ENCODE assay signal across 27 cellular contexts in the genomic region with DNA sequence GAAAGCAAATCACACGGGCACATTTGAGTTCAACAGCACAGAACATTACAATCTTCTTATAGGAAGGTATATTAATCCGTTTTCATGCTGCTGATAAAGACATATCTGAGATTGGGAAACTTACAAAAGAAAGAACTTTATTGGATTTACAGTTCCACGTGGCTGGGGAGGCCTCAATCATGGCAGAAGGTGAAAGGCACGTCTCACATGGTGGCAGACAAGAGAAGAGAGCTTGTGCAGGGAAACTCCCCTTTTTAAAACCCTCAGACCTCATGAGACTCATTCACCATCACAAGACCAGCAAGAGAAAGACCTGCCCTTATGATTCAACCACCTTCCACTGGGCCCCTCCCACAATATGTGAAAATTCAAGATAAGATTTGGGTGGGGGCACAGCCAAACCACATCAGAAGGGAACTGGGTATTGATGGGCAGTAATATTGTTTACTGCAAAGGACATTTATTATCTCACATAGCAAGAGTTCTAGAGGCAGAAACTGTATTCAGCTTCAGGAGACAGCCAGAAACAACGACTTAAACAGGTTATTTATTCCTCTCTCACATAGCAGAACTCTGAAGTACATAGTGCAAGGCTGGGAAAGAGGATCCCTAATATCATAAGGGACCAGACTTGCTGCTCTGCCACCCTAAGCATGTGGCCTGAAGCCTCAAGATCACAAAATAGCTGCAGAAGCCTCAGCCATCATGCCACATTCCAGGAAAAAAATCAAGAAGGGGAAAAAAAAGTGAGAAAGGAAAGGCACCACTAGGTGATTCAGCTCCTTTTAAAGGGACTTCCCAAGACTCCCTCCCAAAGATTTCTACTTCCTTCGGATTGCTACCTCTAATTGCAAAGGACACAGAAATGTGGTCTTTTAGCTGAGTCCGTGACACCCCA. TPM values are rescaled to one million over a fixed set of nuclear protein-coding genes. Genes with fewer than 3 reads are reported as not detected.
DNase-seq lines count a peak whose midpoint lies in the region; ATAC-seq and TF ChIP-seq lines count a peak whose summit lies in the region.
"Had no signal": no experiment of that assay in that cellular context is flagged by ENCODE, and none has a peak within 500 bp of the region (broad histone marks: within the 10 kb centered on the region; RNA-seq: fewer than 3 reads in every experiment).

No MANE protein-coding gene starts in this region.

- no peak for TF ChIP-seq EP300 in upper lobe of left lung (IDR thresholded peaks at IDR 0.05)

- H3K4me3 ChIP-seq in CD4-positive, CD25-positive, alpha-beta regulatory T cell (ENCODE audit: low read depth, low read length), result no peak overlapping the region
- no peak overlapping the region for H3K4me3 ChIP-seq in upper lobe of left lung
- H3K4me3 ChIP-seq: GM23248, left ventricle myocardium inferior, prostate gland, SJCRH30, thoracic aorta had no signal

- H3K4me1 ChIP-seq in CD4-positive, CD25-positive, alpha-beta regulatory T cell (ENCODE audit: control insufficient read depth, insufficient read depth, low read length, poor library complexity, severe bottlenecking), result peaks cover 6% of the 10 kb centered on the region
- H3K4me1 ChIP-seq in upper lobe of left lung, result peaks cover 0 to 9% (median 5%) of the 10 kb centered on the region in 4 donors
- H3K4me1 ChIP-seq: left ventricle myocardium inferior, prostate gland, SJCRH30 had no signal

- peaks cover 4% of the 10 kb centered on the region for H3K9me3 Mint-ChIP-seq in activated CD4-positive, alpha-beta T cell treated with anti-CD3 and anti-CD28 coated beads for 36 hours (ENCODE audit: low read depth)
- H3K9me3 Mint-ChIP-seq in CD4-positive, CD25-positive, alpha-beta regulatory T cell, result peaks cover 0 to 4% (median 2%) of the 10 kb centered on the region in 7 donors
- H3K9me3 Mint-ChIP-seq in endothelial cell (ENCODE audit: unreplicated experiment), result no peaks in the 10 kb centered on the region
- H3K9me3 Mint-ChIP-seq: activated T-cell treated with anti-CD3 and anti-CD28 coated beads, Interleukin-2, amount 50 U/mL, for 4 hours had no signal

- DNase-seq in activated CD4-positive, alpha-beta T cell treated with anti-CD3 and anti-CD28 coated beads for 36 hours, result no peak
- DNase-seq in activated CD4-positive, alpha-beta T cell treated with anti-CD3 and anti-CD28 coated beads for 4 hours, result no peak
- no peak for DNase-seq in CD4-positive, CD25-positive, alpha-beta regulatory T cell
- DNase-seq in endothelial cell (ENCODE audit: low spot score) (no peak), upper lobe of left lung (no peak), NCI-H1048 (lab: John Stamatoyannopoulos, UW) (no peak)
- DNase-seq: 8988T; activated B cell treated with CpG ODN at 0.5 μM for 24 hours; activated naive CD4-positive, alpha-beta T cell treated with anti-CD3 and anti-CD28 coated beads, Interleukin-2, amount 10 ng/mL, durations not matched to agents 7 days and 5 days; activated T-cell treated with anti-CD3 and anti-CD28 coated beads, Interleukin-2, amount 50 U/mL, for 4 hours; amniotic stem cell; brain microvascular endothelial cell; GM23248; HFFc6; left ventricle myocardium inferior; mesendoderm; NCI-H1436; NCI-H82; SJCRH30; stimulated activated CD4-positive, alpha-beta T cell treated with anti-CD3 and anti-CD28 coated beads, Interleukin-4, amount 100 ng/mL, for 4 hours; stimulated activated naive CD4-positive, alpha-beta T cell had no signal

- peaks cover 3% of the 10 kb centered on the region for H3K36me3 Mint-ChIP-seq in activated CD4-positive, alpha-beta T cell treated with anti-CD3 and anti-CD28 coated beads for 36 hours (ENCODE audit: low read depth)
- no peaks in the 10 kb centered on the region for H3K36me3 Mint-ChIP-seq in CD4-positive, CD25-positive, alpha-beta regulatory T cell
- H3K36me3 Mint-ChIP-seq in endothelial cell (ENCODE audit: low read depth, unreplicated experiment), result peaks cover 5% of the 10 kb centered on the region

- H3K4me3 Mint-ChIP-seq in activated CD4-positive, alpha-beta T cell treated with anti-CD3 and anti-CD28 coated beads for 36 hours, result no peak overlapping the region
- H3K4me3 Mint-ChIP-seq in CD4-positive, CD25-positive, alpha-beta regulatory T cell, result no peak overlapping the region
- H3K4me3 Mint-ChIP-seq in endothelial cell (ENCODE audit: unreplicated experiment), result peak overlapping the region; percentile 44
- H3K4me3 Mint-ChIP-seq: activated B cell treated with CpG ODN at 0.5 μM for 24 hours; activated naive CD4-positive, alpha-beta T cell treated with anti-CD3 and anti-CD28 coated beads, Interleukin-2, amount 10 ng/mL, durations not matched to agents 7 days and 5 days; activated T-cell treated with anti-CD3 and anti-CD28 coated beads, Interleukin-2, amount 50 U/mL, for 4 hours; HFFc6 had no signal

- H3K4me1 Mint-ChIP-seq in activated CD4-positive, alpha-beta T cell treated with anti-CD3 and anti-CD28 coated beads for 36 hours, result peaks cover 23% of the 10 kb centered on the region
- peaks cover 0 to 44% (median 21%) of the 10 kb centered on the region in 4 donors for H3K4me1 Mint-ChIP-seq in CD4-positive, CD25-positive, alpha-beta regulatory T cell
- no peaks in the 10 kb centered on the region for H3K4me1 Mint-ChIP-seq in endothelial cell (ENCODE audit: unreplicated experiment)

- H3K27ac Mint-ChIP-seq in activated CD4-positive, alpha-beta T cell treated with anti-CD3 and anti-CD28 coated beads for 36 hours, result no peak overlapping the region
- H3K27ac Mint-ChIP-seq in CD4-positive, CD25-positive, alpha-beta regulatory T cell, result peak overlapping the region in 2 of 3 donors; percentile 16 to 59
- no peak overlapping the region for H3K27ac Mint-ChIP-seq in endothelial cell (ENCODE audit: unreplicated experiment)
- H3K27ac Mint-ChIP-seq: activated B cell treated with CpG ODN at 0.5 μM for 24 hours; activated naive CD4-positive, alpha-beta T cell treated with anti-CD3 and anti-CD28 coated beads, Interleukin-2, amount 10 ng/mL, durations not matched to agents 7 days and 5 days; HFFc6 had no signal

- 78 to 86% methylated on average over 7 of the region's 7 CpGs for WGBS in upper lobe of left lung, 2 donors

- intact Hi-C loops in activated CD4-positive, alpha-beta T cell treated with anti-CD3 and anti-CD28 coated beads for 36 hours (cut with DNase I, micrococcal nuclease), result no loop called here

- no peaks in the 10 kb centered on the region for H3K27me3 ChIP-seq in CD4-positive, CD25-positive, alpha-beta regulatory T cell (ENCODE audit: control insufficient read depth, insufficient read depth, low read length)
- H3K27me3 ChIP-seq in upper lobe of left lung, result no peaks in the 10 kb centered on the region
- H3K27me3 ChIP-seq: brain microvascular endothelial cell, SJCRH30 had no signal

- CTCF ChIA-PET in activated CD4-positive, alpha-beta T cell treated with anti-CD3 and anti-CD28 coated beads for 36 hours (lab: Charles Lee), result interaction anchor here (0.6 to 0.8 kb wide), 4 partner anchors 24 to 500 kb away, joined by 3 to 4 read pairs (median 4); a partner anchor contains a TSS

- TF ChIP-seq POLR2A in upper lobe of left lung (IDR thresholded peaks at IDR 0.05), result no peak

- POLR2A ChIA-PET in activated CD4-positive, alpha-beta T cell treated with anti-CD3 and anti-CD28 coated beads for 36 hours (lab: Charles Lee), result interaction anchor here (0.6 kb wide), 1 partner anchor 10 kb away, joined by 8 read pairs; no protein-coding TSS in a partner anchor

- TF ChIP-seq CTCF in endothelial cell (IDR thresholded peaks at IDR 0.05; ENCODE audit: unreplicated experiment) (no peak), upper lobe of left lung (IDR thresholded peaks at IDR 0.05) (no peak)

- ATAC-seq in activated CD4-positive, alpha-beta T cell treated with anti-CD3 and anti-CD28 coated beads for 36 hours, result peak; percentile 40
- no peak for ATAC-seq in CD4-positive, CD25-positive, alpha-beta regulatory T cell (ENCODE audit: low read depth in 2 of 2)
- no peak for ATAC-seq in upper lobe of left lung (ENCODE audit: low FRiP score in 2 of 2)
- ATAC-seq: activated T-cell treated with anti-CD3 and anti-CD28 coated beads, Interleukin-2, amount 50 U/mL, for 4 hours had no signal

- H3K27ac ChIP-seq in CD4-positive, CD25-positive, alpha-beta regulatory T cell (ENCODE audit: insufficient read depth, low read length, poor library complexity, severe bottlenecking), result no peak overlapping the region
- no peak overlapping the region for H3K27ac ChIP-seq in upper lobe of left lung
- H3K27ac ChIP-seq: brain microvascular endothelial cell, GM23248, KMS-11, left ventricle myocardium inferior, prostate gland, SJCRH30, thoracic aorta had no signal

- peaks cover 5 to 10% of the 10 kb centered on the region in 2 experiments for H3K9me3 ChIP-seq in CD4-positive, CD25-positive, alpha-beta regulatory T cell (ENCODE audit: control insufficient read depth in 2 of 2, low read length in 2 of 2)
- H3K9me3 ChIP-seq in upper lobe of left lung, result no peaks in the 10 kb centered on the region
- H3K9me3 ChIP-seq: prostate gland, thoracic aorta had no signal

- H3K36me3 ChIP-seq in CD4-positive, CD25-positive, alpha-beta regulatory T cell (ENCODE audit: control insufficient read depth, insufficient read depth, low read length), result no peaks in the 10 kb centered on the region
- H3K36me3 ChIP-seq in upper lobe of left lung, result no peaks in the 10 kb centered on the region
- H3K36me3 ChIP-seq: brain microvascular endothelial cell, left ventricle myocardium inferior, prostate gland, SJCRH30, thoracic aorta had no signal

- no peaks in the 10 kb centered on the region for H3K27me3 Mint-ChIP-seq in activated CD4-positive, alpha-beta T cell treated with anti-CD3 and anti-CD28 coated beads for 36 hours
- H3K27me3 Mint-ChIP-seq in CD4-positive, CD25-positive, alpha-beta regulatory T cell, result no peaks in the 10 kb centered on the region
- H3K27me3 Mint-ChIP-seq in endothelial cell (ENCODE audit: unreplicated experiment), result no peaks in the 10 kb centered on the region
- H3K27me3 Mint-ChIP-seq: activated B cell treated with CpG ODN at 0.5 μM for 24 hours; activated naive CD4-positive, alpha-beta T cell treated with anti-CD3 and anti-CD28 coated beads, Interleukin-2, amount 10 ng/mL, durations not matched to agents 7 days and 5 days had no signal

RNA-seq across cellular contexts. Expression of a gene that starts 23.1 kb away (rescaled TPM):
- total RNA-seq in activated CD4-positive, alpha-beta T cell treated with anti-CD3 and anti-CD28 coated beads for 36 hours, result 100 to 1,000 TPM; 261 to 358 TPM
- 503 TPM for total RNA-seq in CD4-positive, CD25-positive, alpha-beta regulatory T cell
- 100 to 1,000 TPM; 465 to 575 (median 487) TPM for polyA plus RNA-seq in CD4-positive, CD25-positive, alpha-beta regulatory T cell
- total RNA-seq in endothelial cell (ENCODE audit: unreplicated experiment) (78.7 TPM), upper lobe of left lung (100 to 1,000 TPM in 2 of 6 donors, 10 to 100 TPM in 4; 40.4 to 153 (median 91.8) TPM)

RNA-seq across cellular contexts. Expression of a gene that starts 34.6 kb away (rescaled TPM):
- under 1 TPM; 0.41 to 0.46 TPM for total RNA-seq in activated CD4-positive, alpha-beta T cell treated with anti-CD3 and anti-CD28 coated beads for 36 hours
- total RNA-seq in CD4-positive, CD25-positive, alpha-beta regulatory T cell, result 9.3 TPM
- polyA plus RNA-seq in CD4-positive, CD25-positive, alpha-beta regulatory T cell, result 1 to 10 TPM; 3.2 to 6.8 (median 4.7) TPM
- total RNA-seq in endothelial cell (ENCODE audit: unreplicated experiment), result 0.67 TPM
- total RNA-seq in upper lobe of left lung, result under 1 TPM in 1 of 6 donors, not detected in 5; 0.34 TPM
- total RNA-seq: glomerular endothelial cell, GM23248, left ventricle myocardium inferior, prostate gland, RPMI7951, SJCRH30, thoracic aorta had no signal
- polyA plus RNA-seq: GM23248 had no signal

RNA-seq across cellular contexts. Expression of a gene that starts 39.0 kb away (rescaled TPM):
- 1 to 10 TPM; 1.9 to 2.4 TPM for total RNA-seq in activated CD4-positive, alpha-beta T cell treated with anti-CD3 and anti-CD28 coated beads for 36 hours
- 1.6 TPM for total RNA-seq in CD4-positive, CD25-positive, alpha-beta regulatory T cell
- 1 to 10 TPM; 2.1 to 3.7 (median 2.7) TPM for polyA plus RNA-seq in CD4-positive, CD25-positive, alpha-beta regulatory T cell
- total RNA-seq in endothelial cell (ENCODE audit: unreplicated experiment) (not detected), upper lobe of left lung (10 to 100 TPM in 4 of 6 donors, 1 to 10 TPM in 2; 3.8 to 64.9 (median 25.2) TPM)
- total RNA-seq: glomerular endothelial cell, RPMI7951, SJCRH30 had no signal

RNA-seq across cellular contexts. Expression of a gene that starts 42.8 kb away (rescaled TPM):
- under 1 TPM; 0.66 to 0.67 TPM for total RNA-seq in activated CD4-positive, alpha-beta T cell treated with anti-CD3 and anti-CD28 coated beads for 36 hours
- total RNA-seq in CD4-positive, CD25-positive, alpha-beta regulatory T cell, result 0.64 TPM
- polyA plus RNA-seq in CD4-positive, CD25-positive, alpha-beta regulatory T cell, result not detected
- total RNA-seq in endothelial cell (ENCODE audit: unreplicated experiment) (0.10 TPM), upper lobe of left lung (10 to 100 TPM in 2 of 6 donors, 1 to 10 TPM in 4; 3.3 to 25.3 (median 7.1) TPM)
- total RNA-seq: activated B cell treated with CpG ODN at 0.5 μM for 24 hours, glomerular endothelial cell, SJCRH30 had no signal

RNA-seq across cellular contexts. Expression of a gene that starts 50.9 kb away (rescaled TPM):
- total RNA-seq in activated CD4-positive, alpha-beta T cell treated with anti-CD3 and anti-CD28 coated beads for 36 hours, result not detected
- not detected for total RNA-seq in CD4-positive, CD25-positive, alpha-beta regulatory T cell
- not detected for polyA plus RNA-seq in CD4-positive, CD25-positive, alpha-beta regulatory T cell
- total RNA-seq in endothelial cell (ENCODE audit: unreplicated experiment), result not detected
- not detected for total RNA-seq in upper lobe of left lung
- total RNA-seq: activated B cell treated with CpG ODN at 0.5 μM for 24 hours; activated T-cell treated with anti-CD3 and anti-CD28 coated beads, Interleukin-2, amount 50 U/mL, for 4 hours; cerebellum; glomerular endothelial cell; GM23248; HFFc6; left ventricle myocardium inferior; RPMI7951; SJCRH30; thoracic aorta had no signal
- polyA plus RNA-seq: GM23248 had no signal

Comparison
In these comparisons a context has a peak if more than half of its experiments do, and no peak if none do; other contexts are left out.
1. H3K27ac Mint-ChIP-seq: peak in CD4-positive, CD25-positive, alpha-beta regulatory T cell (2 of 3); none in activated CD4-positive, alpha-beta T cell treated with anti-CD3 and anti-CD28 coated beads for 36 hours (single experiment) and endothelial cell (single experiment).